Comparison of ENCODE assay signal across 25 cellular contexts in genomic region chr3:145417678-145418077, GRCh38.
DNase-seq lines count a peak whose midpoint lies in the region; ATAC-seq, FAIRE-seq and TF ChIP-seq lines count a peak whose summit lies in the region.
"Had no signal": no experiment of that assay in that cellular context is flagged by ENCODE, and none has a peak within 500 bp of the region (broad histone marks: within the 10 kb centered on the region; RNA-seq: fewer than 3 reads in every experiment).

No MANE protein-coding gene starts in this region.

- POLR2A ChIA-PET in HepG2 (lab: Yijun Ruan, JAX): no interaction called here
- POLR2A ChIA-PET in K562 (lab: Yijun Ruan, JAX): no interaction called here

- intact Hi-C loops in HepG2 (cut with micrococcal nuclease; ENCODE audit: unreplicated experiment) (no loop called here), right lobe of liver (cut with DNase I) (no loop called here), K562 (cut with micrococcal nuclease) (no loop called here)

- no peak for TF ChIP-seq RAD21 in HepG2 (CRISPR knock-in tag; IDR thresholded peaks at IDR 0.05)
- TF ChIP-seq RAD21 in K562 (CRISPR knock-in tag; conservative IDR thresholded peaks at IDR 0.05 in 1 of 2, IDR thresholded peaks at IDR 0.05 in 1 of 2): no peak

- no peak for FAIRE-seq in HepG2 (lab: Jason Lieb, UNC)
- no peak for FAIRE-seq in K562 (lab: Jason Lieb, UNC)
- FAIRE-seq: GM12878, GM12892, GM18507, GM19239 had no signal

- no peak for TF ChIP-seq EP300 in HepG2 (IDR thresholded peaks at IDR 0.05; ENCODE audit: low read depth in 2 of 2, low read length in 2 of 2)
- TF ChIP-seq EP300 in HepG2 (CRISPR knock-in tag; IDR thresholded peaks at IDR 0.05; ENCODE audit: borderline replicate concordance): no peak
- no peak for TF ChIP-seq EP300 in K562 (IDR thresholded peaks at IDR 0.05; ENCODE audit: low read length)
- no peak for TF ChIP-seq EP300 in suprapubic skin (IDR thresholded peaks at IDR 0.05)

- H3K27me3 ChIP-seq in HepG2 (ENCODE audit: control insufficient read depth in 1 of 2, insufficient read depth in 2 of 2, low read length in 2 of 2) (no peaks in the 10 kb centered on the region), right lobe of liver (no peaks in the 10 kb centered on the region), K562 (ENCODE audit: control insufficient read depth in 2 of 2, insufficient read depth in 2 of 2, low read length in 2 of 2) (no peaks in the 10 kb centered on the region), suprapubic skin (no peaks in the 10 kb centered on the region)
- H3K27me3 ChIP-seq: BE2C, BLaER1 had no signal

- no peaks in the 10 kb centered on the region for H4K20me1 ChIP-seq in HepG2 (ENCODE audit: insufficient read depth, low read length)
- no peaks in the 10 kb centered on the region for H4K20me1 ChIP-seq in K562 (replicated peaks; ENCODE audit: control insufficient read depth, insufficient read depth, low read length)
- H4K20me1 ChIP-seq: BLaER1 had no signal

- H3K36me3 ChIP-seq in HepG2 (replicated peaks in 1 of 2; ENCODE audit: control insufficient read depth in 1 of 2, insufficient read depth in 2 of 2, low read length in 2 of 2): no peaks in the 10 kb centered on the region
- H3K36me3 ChIP-seq in right lobe of liver: no peaks in the 10 kb centered on the region
- H3K36me3 ChIP-seq in K562 (ENCODE audit: control insufficient read depth, insufficient read depth, low read length): no peaks in the 10 kb centered on the region
- H3K36me3 ChIP-seq in suprapubic skin: no peaks in the 10 kb centered on the region
- H3K36me3 ChIP-seq: BE2C, BLaER1 had no signal

- no peak overlapping the region for H2AFZ ChIP-seq in HepG2 (ENCODE audit: low read length)
- H2AFZ ChIP-seq in K562 (ENCODE audit: low read depth, low read length): no peak overlapping the region

- no peak overlapping the region for H3K9ac ChIP-seq in HepG2 (ENCODE audit: insufficient read depth, low read depth, low read length)
- H3K9ac ChIP-seq in K562 (ENCODE audit: insufficient read depth in 1 of 2, low read depth in 2 of 2, low read length in 2 of 2): no peak overlapping the region
- H3K9ac ChIP-seq: BLaER1 had no signal

- H3K79me2 ChIP-seq in HepG2 (ENCODE audit: insufficient read depth, low read length): no peaks in the 10 kb centered on the region
- no peaks in the 10 kb centered on the region for H3K79me2 ChIP-seq in K562 (ENCODE audit: control insufficient read depth, insufficient read depth, low read length)

- no peak for TF ChIP-seq POLR2A in HepG2 (IDR thresholded peaks at IDR 0.05; ENCODE audit: insufficient read depth in 1 of 2, low read depth in 2 of 2, low read length in 2 of 2)
- TF ChIP-seq POLR2A in right lobe of liver (IDR thresholded peaks at IDR 0.05): no peak
- no peak for TF ChIP-seq POLR2A in K562 (conservative IDR thresholded peaks at IDR 0.05)
- TF ChIP-seq POLR2A in suprapubic skin (IDR thresholded peaks at IDR 0.05): no peak

- H3K4me3 ChIP-seq in HepG2 (replicated peaks in 1 of 3; ENCODE audit: insufficient read depth in 1 of 3, low read depth in 2 of 3, low read length in 3 of 3) (no peak overlapping the region), right lobe of liver (no peak overlapping the region), K562 (no peak overlapping the region), suprapubic skin (no peak overlapping the region)
- H3K4me3 ChIP-seq: BLaER1, GM12878 had no signal

- CTCF ChIA-PET in HepG2 (lab: Yijun Ruan, JAX; ENCODE audit: low intra/inter-chr PET ratio, low total read pairs) (no interaction called here), K562 (lab: Yijun Ruan, JAX; ENCODE audit: low intra/inter-chr PET ratio) (no interaction called here)

- H3K4me1 ChIP-seq in HepG2 (ENCODE audit: insufficient read depth, low read length) (no peaks in the 10 kb centered on the region), right lobe of liver (no peaks in the 10 kb centered on the region), K562 (replicated peaks in 1 of 2; ENCODE audit: control insufficient read depth in 2 of 2, insufficient read depth in 2 of 2, low read length in 2 of 2) (no peaks in the 10 kb centered on the region), suprapubic skin (no peaks in the 10 kb centered on the region)
- H3K4me1 ChIP-seq: BE2C had no signal

- no TSS peak for BruUV-seq in HepG2 (replicated peaks; lab: Mats Ljungman, UMichigan)
- no TSS peak for BruUV-seq in K562 (replicated peaks; lab: Mats Ljungman, UMichigan)

- DNase-seq in HepG2 (ENCODE audit: low spot score): no peak
- DNase-seq in right lobe of liver: no peak
- DNase-seq in K562 (ENCODE audit: extremely low read depth in 1 of 4, low spot score in 3 of 4): no peak
- DNase-seq in suprapubic skin (ENCODE audit: low spot score in 2 of 2): no peak
- DNase-seq: ACHN; BE2C; C1 segment of cervical spinal cord; CD4-positive, alpha-beta memory T cell; CD4-positive, CD25-positive, alpha-beta regulatory T cell; CD8-positive, alpha-beta memory T cell; COR-L47; DMS 273 treated with DMSO at 0.1 percent for 48 hours; DMS153; DMS53; DMS79; DND-41; EL; GDM1 had no signal

- H3K4me2 ChIP-seq in HepG2 (ENCODE audit: low read depth, low read length) (no peak overlapping the region), K562 (ENCODE audit: insufficient read depth, low read length) (no peak overlapping the region)
- H3K4me2 ChIP-seq: BLaER1 had no signal

- H3K9me1 ChIP-seq in K562 (ENCODE audit: control insufficient read depth, insufficient read depth, low read length): no peaks in the 10 kb centered on the region

- TF ChIP-seq CTCF in HepG2 (CRISPR knock-in tag; IDR thresholded peaks at IDR 0.05): no peak
- no peak for TF ChIP-seq CTCF in right lobe of liver (IDR thresholded peaks at IDR 0.05)
- no peak for TF ChIP-seq CTCF in K562 (IDR thresholded peaks at IDR 0.05 in 2 of 3, conservative IDR thresholded peaks at IDR 0.05 in 1 of 3; ENCODE audit: insufficient read depth in 2 of 3, low read depth in 1 of 3, low read length in 3 of 3)
- no peak for TF ChIP-seq CTCF in suprapubic skin (IDR thresholded peaks at IDR 0.05)

- no peaks in the 10 kb centered on the region for H3K9me3 ChIP-seq in HepG2 (ENCODE audit: low read length)
- no peaks in the 10 kb centered on the region for H3K9me3 ChIP-seq in right lobe of liver
- peaks cover 2% of the 10 kb centered on the region; the same call in 1 of the 2 replicates for H3K9me3 ChIP-seq in K562 (replicated peaks; ENCODE audit: control insufficient read depth, insufficient read depth, low read depth, low read length)
- H3K9me3 ChIP-seq in suprapubic skin: no peaks in the 10 kb centered on the region
- H3K9me3 ChIP-seq: BE2C, BLaER1 had no signal

- 37% methylated on average over 1 of the region's 1 CpG for WGBS in HepG2 (ENCODE audit: low lambda C conversion rate)
- 56% methylated on average over 1 of the region's 1 CpG for WGBS in right lobe of liver (ENCODE audit: insufficient coverage, low coverage, low lambda C conversion rate, missing lambda C conversion rate)
- WGBS in K562 (ENCODE audit: insufficient coverage, low coverage, missing lambda C conversion rate): 0% methylated on average over 1 of the region's 1 CpG
- 48% methylated on average over 1 of the region's 1 CpG for WGBS in suprapubic skin

- no peak overlapping the region for H3K27ac ChIP-seq in HepG2 (ENCODE audit: extremely low read length, insufficient read depth, low read length)
- H3K27ac ChIP-seq in right lobe of liver: no peak overlapping the region
- no peak overlapping the region for H3K27ac ChIP-seq in K562 (ENCODE audit: extremely low read depth, low read depth, low read length)
- H3K27ac ChIP-seq in suprapubic skin: no peak overlapping the region
- H3K27ac ChIP-seq: 22Rv1, BLaER1 had no signal

- in situ Hi-C loops in HepG2 (cut with HindIII; ENCODE audit: extremely low pct_ligation_motif_present, low pct_unique_long_range_greater_than_20kb): no loop called here
- in situ Hi-C loops in K562 (cut with MboI): no loop called here

- ATAC-seq in HepG2 (no peak), right lobe of liver (no peak), K562 (no peak), GM18873 (IDR thresholded peaks at IDR 0.05; ENCODE audit: low FRiP score, unreplicated experiment) (no peak)
- ATAC-seq: GM12878 had no signal

TF ChIP-seq in HepG2, 621 proteins besides CTCF, POLR2A, EP300 and RAD21 (continues in another document):
- TF ChIP-seq MAFF (IDR thresholded peaks at IDR 0.05; ENCODE audit: low read depth, low read length) (peak; percentile 73), MAFG (CRISPR knock-in tag; IDR thresholded peaks at IDR 0.05) (no peak), MAFK (conservative IDR thresholded peaks at IDR 0.05 in 1 of 2, IDR thresholded peaks at IDR 0.05 in 1 of 2; ENCODE audit: low read length in 2 of 2) (peak in 1 of 2 experiments; percentile 84; a peak in 3 of 4 replicates), SAP130 (CRISPR knock-in tag; IDR thresholded peaks at IDR 0.05; ENCODE audit: low read depth) (no peak), ZFP36L2 (CRISPR knock-in tag; IDR thresholded peaks at IDR 0.05) (no peak), ZNF468 (CRISPR knock-in tag; IDR thresholded peaks at IDR 0.05) (no peak), NR2F1 (CRISPR knock-in tag; IDR thresholded peaks at IDR 0.05) (no peak), JUN (CRISPR knock-in tag; IDR thresholded peaks at IDR 0.05) (no peak), ATF3 (CRISPR knock-in tag; IDR thresholded peaks at IDR 0.05) (no peak)

TF ChIP-seq in K562, 482 proteins besides CTCF, POLR2A, EP300 and RAD21 (continues in another document):
- 0 out of 2 replicates have a peak, but pooled peaks have one; percentile 4 for TF ChIP-seq MAFF (IDR thresholded peaks at IDR 0.05; ENCODE audit: low read length)
- no peak for TF ChIP-seq STAT5B (CRISPR knock-in tag; IDR thresholded peaks at IDR 0.05)
- TF ChIP-seq CEBPZ (IDR thresholded peaks at IDR 0.05; ENCODE audit: borderline replicate concordance, low read depth, low read length): no peak

Comparison
In these comparisons a context has a peak if more than half of its experiments do, and no peak if none do; other contexts are left out.
1. Of the 241 proteins assayed by ChIP-seq in both HepG2 and K562: peak only in HepG2: none; only in K562: MAFG; in both: MAFF; in neither: 238; mixed calls (peak in some experiments, not most) for 1.